Comparison of ENCODE assay signal across 1 cellular context in the genomic region with DNA sequence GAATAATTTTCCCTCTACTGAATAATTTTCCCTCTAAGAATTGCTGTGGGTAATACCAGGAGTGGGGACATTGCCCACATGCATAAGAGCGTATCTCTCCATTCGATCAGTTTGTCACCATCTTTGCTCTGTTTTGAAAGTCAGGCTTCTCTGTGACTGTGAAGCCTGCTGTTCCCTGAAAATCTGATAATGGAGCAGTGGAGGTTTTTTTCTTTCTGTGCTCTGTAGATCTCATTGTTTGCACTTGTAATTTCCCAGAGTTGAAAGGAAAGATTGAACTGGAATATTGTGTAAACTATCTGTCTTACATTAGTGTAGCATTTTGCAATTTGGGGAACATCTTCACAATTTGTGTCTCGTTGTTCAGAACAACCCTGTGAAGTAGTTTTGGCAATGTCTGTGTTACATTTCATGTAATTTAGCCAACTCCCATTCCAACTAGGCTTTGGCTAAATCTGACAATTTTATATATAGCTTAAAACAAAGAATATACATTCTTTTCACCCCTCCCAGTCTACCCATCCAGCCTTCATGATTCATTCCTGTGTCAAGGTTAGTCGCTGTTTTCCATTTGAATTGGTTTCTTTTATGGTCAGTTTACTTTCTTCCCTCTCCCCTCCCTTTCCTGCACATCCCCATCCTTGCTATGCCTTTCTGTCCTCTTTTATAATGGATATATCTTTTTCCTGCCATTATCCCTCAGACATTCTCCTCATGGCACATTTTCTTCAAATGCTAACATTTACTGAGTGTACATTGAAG.
TF ChIP-seq lines count a peak whose summit lies in the region.

No MANE protein-coding gene starts in this region.

TF ChIP-seq in HepG2, 621 proteins besides CTCF, POLR2A, EP300 and RAD21 (continued from another document and continues in another):
- TF ChIP-seq ZNF687 (CRISPR knock-in tag; IDR thresholded peaks at IDR 0.05) (no peak), SOX6 (IDR thresholded peaks at IDR 0.05) (no peak), SOX6 (CRISPR knock-in tag; IDR thresholded peaks at IDR 0.05) (peak; percentile 41; the same call in 1 of the 2 replicates), MAFF (IDR thresholded peaks at IDR 0.05; ENCODE audit: low read depth, low read length) (no peak), SETDB1 (CRISPR knock-in tag; IDR thresholded peaks at IDR 0.05; ENCODE audit: borderline replicate concordance) (no peak), PRDM15 (CRISPR knock-in tag; IDR thresholded peaks at IDR 0.05) (peak; percentile 45; the same call in 1 of the 2 replicates), SAP130 (CRISPR knock-in tag; IDR thresholded peaks at IDR 0.05; ENCODE audit: low read depth) (0 out of 2 replicates have a peak, but pooled peaks have one; percentile 29), RCOR2 (CRISPR knock-in tag; IDR thresholded peaks at IDR 0.05) (no peak), BCL6 (CRISPR knock-in tag; IDR thresholded peaks at IDR 0.05) (peak; percentile 30; the same call in 1 of the 2 replicates), SOX13 (IDR thresholded peaks at IDR 0.05) (no peak), SOX13 (CRISPR knock-in tag; conservative IDR thresholded peaks at IDR 0.05 in 1 of 2, IDR thresholded peaks at IDR 0.05 in 1 of 2) (peak in 1 of 2 experiments; percentile 57; a peak in 2 of 4 replicates), CREM (IDR thresholded peaks at IDR 0.05) (0 out of 2 replicates have a peak, but pooled peaks have one; percentile 20), CREM (CRISPR knock-in tag; IDR thresholded peaks at IDR 0.05) (no peak), GFI1 (CRISPR knock-in tag; IDR thresholded peaks at IDR 0.05; ENCODE audit: borderline replicate concordance) (0 out of 2 replicates have a peak, but pooled peaks have one; percentile 12), RXRB (CRISPR knock-in tag; IDR thresholded peaks at IDR 0.05; ENCODE audit: borderline replicate concordance) (no peak), KAT8 (CRISPR knock-in tag; IDR thresholded peaks at IDR 0.05) (0 out of 2 replicates have a peak, but pooled peaks have one; percentile 22), MZF1 (CRISPR knock-in tag; IDR thresholded peaks at IDR 0.05; ENCODE audit: borderline replicate concordance) (no peak), FOXA1 (IDR thresholded peaks at IDR 0.05) (no peak), FOXA1 (CRISPR knock-in tag; IDR thresholded peaks at IDR 0.05) (peak; percentile 3; the same call in 1 of the 2 replicates), ZNF646 (CRISPR knock-in tag; IDR thresholded peaks at IDR 0.05) (no peak), ZNF615 (CRISPR knock-in tag; IDR thresholded peaks at IDR 0.05; ENCODE audit: borderline replicate concordance) (no peak), CREB1 (IDR thresholded peaks at IDR 0.05) (no peak), CREB1 (CRISPR knock-in tag; IDR thresholded peaks at IDR 0.05) (no peak), FOXA3 (CRISPR knock-in tag; IDR thresholded peaks at IDR 0.05) (0 out of 2 replicates have a peak, but pooled peaks have one; percentile 9), FOSL2 (CRISPR knock-in tag; IDR thresholded peaks at IDR 0.05) (peak; percentile 52), HCFC1 (IDR thresholded peaks at IDR 0.05; ENCODE audit: low read depth, low read length) (no peak), ZEB1 (IDR thresholded peaks at IDR 0.05; ENCODE audit: insufficient replicate concordance, low read depth) (no peak), CEBPG (CRISPR knock-in tag; IDR thresholded peaks at IDR 0.05) (peak; percentile 60; the same call in 1 of the 2 replicates), XRCC5 (optimal IDR thresholded peaks at IDR 0.05; ENCODE audit: low read length) (no peak), MTF2 (CRISPR knock-in tag; IDR thresholded peaks at IDR 0.05; ENCODE audit: borderline replicate concordance) (no peak), ATRX (CRISPR knock-in tag; IDR thresholded peaks at IDR 0.05; ENCODE audit: borderline replicate concordance) (no peak), TAF1 (CRISPR knock-in tag; IDR thresholded peaks at IDR 0.05) (no peak)
- TF ChIP-seq, protein P1, sequence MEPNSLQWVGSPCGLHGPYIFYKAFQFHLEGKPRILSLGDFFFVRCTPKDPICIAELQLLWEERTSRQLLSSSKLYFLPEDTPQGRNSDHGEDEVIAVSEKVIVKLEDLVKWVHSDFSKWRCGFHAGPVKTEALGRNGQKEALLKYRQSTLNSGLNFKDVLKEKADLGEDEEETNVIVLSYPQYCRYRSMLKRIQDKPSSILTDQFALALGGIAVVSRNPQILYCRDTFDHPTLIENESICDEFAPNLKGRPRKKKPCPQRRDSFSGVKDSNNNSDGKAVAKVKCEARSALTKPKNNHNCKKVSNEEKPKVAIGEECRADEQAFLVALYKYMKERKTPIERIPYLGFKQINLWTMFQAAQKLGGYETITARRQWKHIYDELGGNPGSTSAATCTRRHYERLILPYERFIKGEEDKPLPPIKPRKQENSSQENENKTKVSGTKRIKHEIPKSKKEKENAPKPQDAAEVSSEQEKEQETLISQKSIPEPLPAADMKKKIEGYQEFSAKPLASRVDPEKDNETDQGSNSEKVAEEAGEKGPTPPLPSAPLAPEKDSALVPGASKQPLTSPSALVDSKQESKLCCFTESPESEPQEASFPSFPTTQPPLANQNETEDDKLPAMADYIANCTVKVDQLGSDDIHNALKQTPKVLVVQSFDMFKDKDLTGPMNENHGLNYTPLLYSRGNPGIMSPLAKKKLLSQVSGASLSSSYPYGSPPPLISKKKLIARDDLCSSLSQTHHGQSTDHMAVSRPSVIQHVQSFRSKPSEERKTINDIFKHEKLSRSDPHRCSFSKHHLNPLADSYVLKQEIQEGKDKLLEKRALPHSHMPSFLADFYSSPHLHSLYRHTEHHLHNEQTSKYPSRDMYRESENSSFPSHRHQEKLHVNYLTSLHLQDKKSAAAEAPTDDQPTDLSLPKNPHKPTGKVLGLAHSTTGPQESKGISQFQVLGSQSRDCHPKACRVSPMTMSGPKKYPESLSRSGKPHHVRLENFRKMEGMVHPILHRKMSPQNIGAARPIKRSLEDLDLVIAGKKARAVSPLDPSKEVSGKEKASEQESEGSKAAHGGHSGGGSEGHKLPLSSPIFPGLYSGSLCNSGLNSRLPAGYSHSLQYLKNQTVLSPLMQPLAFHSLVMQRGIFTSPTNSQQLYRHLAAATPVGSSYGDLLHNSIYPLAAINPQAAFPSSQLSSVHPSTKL (CRISPR knock-in tag; IDR thresholded peaks at IDR 0.05): peak; percentile 49; the same call in 1 of the 2 replicates
- TF ChIP-seq, protein P2, sequence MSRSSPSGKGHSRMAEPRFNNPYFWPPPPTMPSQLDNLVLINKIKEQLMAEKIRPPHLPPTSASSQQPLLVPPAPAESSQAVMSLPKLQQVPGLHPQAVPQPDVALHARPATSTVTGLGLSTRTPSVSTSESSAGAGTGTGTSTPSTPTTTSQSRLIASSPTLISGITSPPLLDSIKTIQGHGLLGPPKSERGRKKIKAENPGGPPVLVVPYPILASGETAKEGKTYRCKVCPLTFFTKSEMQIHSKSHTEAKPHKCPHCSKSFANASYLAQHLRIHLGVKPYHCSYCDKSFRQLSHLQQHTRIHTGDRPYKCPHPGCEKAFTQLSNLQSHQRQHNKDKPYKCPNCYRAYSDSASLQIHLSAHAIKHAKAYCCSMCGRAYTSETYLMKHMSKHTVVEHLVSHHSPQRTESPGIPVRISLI (CRISPR knock-in tag; IDR thresholded peaks at IDR 0.05; ENCODE audit: borderline replicate concordance): peak; percentile 75; the same call in 1 of the 2 replicates
- TF ChIP-seq, protein P3, sequence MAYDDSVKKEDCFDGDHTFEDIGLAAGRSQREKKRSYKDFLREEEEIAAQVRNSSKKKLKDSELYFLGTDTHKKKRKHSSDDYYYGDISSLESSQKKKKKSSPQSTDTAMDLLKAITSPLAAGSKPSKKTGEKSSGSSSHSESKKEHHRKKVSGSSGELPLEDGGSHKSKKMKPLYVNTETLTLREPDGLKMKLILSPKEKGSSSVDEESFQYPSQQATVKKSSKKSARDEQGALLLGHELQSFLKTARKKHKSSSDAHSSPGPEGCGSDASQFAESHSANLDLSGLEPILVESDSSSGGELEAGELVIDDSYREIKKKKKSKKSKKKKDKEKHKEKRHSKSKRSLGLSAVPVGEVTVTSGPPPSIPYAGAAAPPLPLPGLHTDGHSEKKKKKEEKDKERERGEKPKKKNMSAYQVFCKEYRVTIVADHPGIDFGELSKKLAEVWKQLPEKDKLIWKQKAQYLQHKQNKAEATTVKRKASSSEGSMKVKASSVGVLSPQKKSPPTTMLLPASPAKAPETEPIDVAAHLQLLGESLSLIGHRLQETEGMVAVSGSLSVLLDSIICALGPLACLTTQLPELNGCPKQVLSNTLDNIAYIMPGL (CRISPR knock-in tag; IDR thresholded peaks at IDR 0.05; ENCODE audit: borderline replicate concordance in 1 of 2, low read depth in 1 of 2): no peak
